ENCODE assay signal across 12 cellular contexts in genomic region chr3:120498947-120499346, GRCh38. TPM values are rescaled to one million over a fixed set of nuclear protein-coding genes. Genes with fewer than 3 reads are reported as not detected.
A peak's percentile ranks its signal among the peaks of the same experiment; 100 is the strongest.
DNase-seq lines count a peak whose midpoint lies in the region; ATAC-seq and TF ChIP-seq lines count a peak whose summit lies in the region.
"Had no signal": no experiment of that assay in that cellular context is flagged by ENCODE, and none has a peak within 500 bp of the region (broad histone marks: within the 10 kb centered on the region; RNA-seq: fewer than 3 reads in every experiment).

No MANE protein-coding gene starts in this region.

- peaks cover 5% of the 10 kb centered on the region for H3K27me3 Mint-ChIP-seq in activated CD4-positive, alpha-beta T cell treated with anti-CD3 and anti-CD28 coated beads, Interleukin-2, amount 10 ng/mL, durations not matched to agents 24 days and 14 days

- intact Hi-C loops in heart left ventricle (cut with DNase I) (no loop called here), sigmoid colon (cut with DNase I) (loop anchor here (5.0 kb wide), 1 partner anchor 47 kb away; the partner anchor contains the start of gene FSTL1)
- intact Hi-C loops in activated CD4-positive, alpha-beta T cell treated with anti-CD3 and anti-CD28 coated beads, Interleukin-2, amount 10 ng/mL, durations not matched to agents 24 days and 14 days (cut with micrococcal nuclease), result no loop called here

- no peak for TF ChIP-seq EP300 in sigmoid colon (IDR thresholded peaks at IDR 0.05)

- H3K27ac Mint-ChIP-seq in activated CD4-positive, alpha-beta T cell treated with anti-CD3 and anti-CD28 coated beads, Interleukin-2, amount 10 ng/mL, durations not matched to agents 24 days and 14 days, result no peak overlapping the region
- H3K27ac Mint-ChIP-seq: stimulated activated naive CD8-positive, alpha-beta T cell treated with anti-CD3 and anti-CD28 coated beads, Interleukin-15, Interleukin-2, amounts not matched to agents 100 ng/mL and 50 ng/mL, for 24 hours had no signal

- H3K9me3 Mint-ChIP-seq in activated CD4-positive, alpha-beta T cell treated with anti-CD3 and anti-CD28 coated beads, Interleukin-2, amount 10 ng/mL, durations not matched to agents 24 days and 14 days, result peaks cover 5% of the 10 kb centered on the region

- no peaks in the 10 kb centered on the region for H3K36me3 ChIP-seq in adipocyte (ENCODE audit: control insufficient read depth, insufficient read depth, low read length, severe bottlenecking)
- no peaks in the 10 kb centered on the region for H3K36me3 ChIP-seq in heart left ventricle
- H3K36me3 ChIP-seq in sigmoid colon, result no peaks in the 10 kb centered on the region
- H3K36me3 ChIP-seq: ovary had no signal

- H3K36me3 Mint-ChIP-seq in activated CD4-positive, alpha-beta T cell treated with anti-CD3 and anti-CD28 coated beads, Interleukin-2, amount 10 ng/mL, durations not matched to agents 24 days and 14 days (ENCODE audit: low read depth), result no peaks in the 10 kb centered on the region

- ATAC-seq in heart left ventricle (peak in 3 of 4 donors; percentile 57 to 78 (median 67)), HG03432 (IDR thresholded peaks at IDR 0.05; ENCODE audit: unreplicated experiment) (no peak), GM21390 (IDR thresholded peaks at IDR 0.05; ENCODE audit: unreplicated experiment) (no peak)

- peak; percentile 95 for DNase-seq in ELR (ENCODE audit: low read depth)
- DNase-seq in adipocyte (ENCODE audit: low read depth), result peak; percentile 95
- no peak for DNase-seq in heart left ventricle
- DNase-seq in sigmoid colon, result peak; percentile 82
- no peak for DNase-seq in DMS 273 treated with DMSO at 0.1 percent for 48 hours (lab: John Stamatoyannopoulos, UW)
- DNase-seq in activated CD4-positive, alpha-beta T cell treated with anti-CD3 and anti-CD28 coated beads, Interleukin-2, amount 10 ng/mL, durations not matched to agents 24 days and 14 days, result no peak
- DNase-seq: cortex of kidney, NCI-H1092 treated with DMSO at 0.1 percent for 48 hours had no signal

- H3K27ac ChIP-seq in heart left ventricle (peak overlapping the region in 5 of 12 donors; percentile 9 to 56 (median 44)), sigmoid colon (peak overlapping the region in 3 of 4 donors; percentile 70 to 79 (median 71))
- H3K27ac ChIP-seq: ovary had no signal

- peak overlapping the region; percentile 59 for H3K9ac ChIP-seq in adipocyte (ENCODE audit: low read length)

- no peak for TF ChIP-seq POLR2A in heart left ventricle (IDR thresholded peaks at IDR 0.05)
- TF ChIP-seq POLR2A in sigmoid colon (IDR thresholded peaks at IDR 0.05), result no peak

- no peaks in the 10 kb centered on the region for H3K9me3 ChIP-seq in adipocyte (ENCODE audit: control insufficient read depth, low read length)
- H3K9me3 ChIP-seq in heart left ventricle, result peaks cover 0 to 16% (median 0%) of the 10 kb centered on the region in 12 donors
- H3K9me3 ChIP-seq in sigmoid colon, result no peaks in the 10 kb centered on the region
- H3K9me3 ChIP-seq: ovary had no signal

- H3K27me3 ChIP-seq in adipocyte (replicated peaks; ENCODE audit: control insufficient read depth, insufficient read depth, low read length) (no peaks in the 10 kb centered on the region), heart left ventricle (no peaks in the 10 kb centered on the region), sigmoid colon (no peaks in the 10 kb centered on the region)
- H3K27me3 ChIP-seq: ovary had no signal

- no peak for TF ChIP-seq CTCF in heart left ventricle (IDR thresholded peaks at IDR 0.05)
- no peak for TF ChIP-seq CTCF in sigmoid colon (IDR thresholded peaks at IDR 0.05)

- H3K4me1 ChIP-seq in adipocyte (ENCODE audit: control insufficient read depth, insufficient read depth, low read length), result peaks cover 42% of the 10 kb centered on the region
- peaks cover 0 to 36% (median 3%) of the 10 kb centered on the region in 12 donors for H3K4me1 ChIP-seq in heart left ventricle
- H3K4me1 ChIP-seq in sigmoid colon, result peaks cover 0 to 33% (median 22%) of the 10 kb centered on the region in 4 donors

- H3K4me3 ChIP-seq in adipocyte (ENCODE audit: low read length) (no peak overlapping the region), heart left ventricle (no peak overlapping the region), sigmoid colon (no peak overlapping the region)
- H3K4me3 ChIP-seq: ovary had no signal

- H3K4me3 Mint-ChIP-seq in activated CD4-positive, alpha-beta T cell treated with anti-CD3 and anti-CD28 coated beads, Interleukin-2, amount 10 ng/mL, durations not matched to agents 24 days and 14 days, result no peak overlapping the region
- H3K4me3 Mint-ChIP-seq: stimulated activated naive CD8-positive, alpha-beta T cell treated with anti-CD3 and anti-CD28 coated beads, Interleukin-15, Interleukin-2, amounts not matched to agents 100 ng/mL and 50 ng/mL, for 24 hours had no signal

- no peaks in the 10 kb centered on the region for H3K4me1 Mint-ChIP-seq in activated CD4-positive, alpha-beta T cell treated with anti-CD3 and anti-CD28 coated beads, Interleukin-2, amount 10 ng/mL, durations not matched to agents 24 days and 14 days

RNA-seq across cellular contexts. Expression of gene FSTL1, which starts 48.2 kb away (rescaled TPM):
- total RNA-seq in heart left ventricle, result 100 to 1,000 TPM; 138 to 667 (median 220) TPM
- 100 to 1,000 TPM in 1 of 2 donors, 10 to 100 TPM in 1; 43.8 to 146 TPM for polyA plus RNA-seq in heart left ventricle
- 100 to 1,000 TPM; 266 to 653 (median 320) TPM for total RNA-seq in sigmoid colon
- 10 to 100 TPM in 2 of 3 donors, 1 to 10 TPM in 1; 8.1 to 56.2 (median 24.6) TPM for polyA plus RNA-seq in sigmoid colon
- 0.12 and 0.26 TPM in 2 replicates for total RNA-seq in activated CD4-positive, alpha-beta T cell treated with anti-CD3 and anti-CD28 coated beads, Interleukin-2, amount 10 ng/mL, durations not matched to agents 24 days and 14 days

Comparison
In these comparisons a context has a peak if more than half of its experiments do, and no peak if none do; other contexts are left out.
1. DNase-seq: peak in ELR (single experiment), adipocyte (single experiment) and sigmoid colon (single experiment); none in heart left ventricle (0 of 5), DMS 273 treated with DMSO at 0.1 percent for 48 hours (single experiment) and activated CD4-positive, alpha-beta T cell treated with anti-CD3 and anti-CD28 coated beads, Interleukin-2, amount 10 ng/mL, durations not matched to agents 24 days and 14 days (single experiment).
2. ATAC-seq: peak in heart left ventricle (3 of 4); none in HG03432 (single experiment) and GM21390 (single experiment).
3. RNA of gene FSTL1, which starts 48.2 kb away (total RNA-seq): 266 to 653 TPM in sigmoid colon and 138 to 667 TPM in heart left ventricle; 0.12 to 0.26 TPM in activated CD4-positive, alpha-beta T cell treated with anti-CD3 and anti-CD28 coated beads, Interleukin-2, amount 10 ng/mL, durations not matched to agents 24 days and 14 days; every median in the first group is over 100 times any median in the second.